ENCODE assay signal across 11 cellular contexts in genomic region chr11:8389034-8389996, GRCh38.
DNase-seq lines count a peak whose midpoint lies in the region; ATAC-seq, FAIRE-seq and TF ChIP-seq lines count a peak whose summit lies in the region.
"Had no signal": no experiment of that assay in that cellular context is flagged by ENCODE, and none has a peak within 500 bp of the region (broad histone marks: within the 10 kb centered on the region; RNA-seq: fewer than 3 reads in every experiment).

No MANE protein-coding gene starts in this region.

- in situ Hi-C loops in G401 (cut with HindIII; ENCODE audit: low sequenced_read_pairs): no loop called here

- H3K4me3 ChIP-seq in adrenal gland: peak overlapping the region in 1 of 4 donors; percentile 11
- peak overlapping the region in 3 of 10 donors; percentile 1 to 10 (median 3) for H3K4me3 ChIP-seq in heart right ventricle
- H3K4me3 ChIP-seq in prostate gland: no peak overlapping the region

- TF ChIP-seq POLR2A in adrenal gland (IDR thresholded peaks at IDR 0.05) (no peak), prostate gland (IDR thresholded peaks at IDR 0.05) (no peak), H54 (IDR thresholded peaks at IDR 0.05; ENCODE audit: low read depth, low read length) (no peak)

- WGBS in adrenal gland, 4 donors: 48 to 61% (median 55%) methylated on average over 9 to 11 of the region's 11 CpGs
- WGBS in heart right ventricle, 2 donors: 46 to 55% methylated on average over 11 of the region's 11 CpGs
- 22% methylated on average over 11 of the region's 11 CpGs for WGBS in prostate gland

- H3K27ac ChIP-seq in adrenal gland (peak overlapping the region in 2 of 5 donors; percentile 8 to 38), heart right ventricle (peak overlapping the region in 3 of 10 donors; percentile 16 to 33 (median 24)), prostate gland (peak overlapping the region; percentile 22 to 51)
- H3K27ac ChIP-seq: C4-2B had no signal

- peak in 6 of 8 donors; percentile 35 to 71 (median 46) for ATAC-seq in heart right ventricle
- no peak for ATAC-seq in HG03196 (IDR thresholded peaks at IDR 0.05; ENCODE audit: unreplicated experiment)
- no peak for ATAC-seq in HG03025 (IDR thresholded peaks at IDR 0.05; ENCODE audit: low FRiP score, unreplicated experiment)
- no peak for ATAC-seq in GM18511 (IDR thresholded peaks at IDR 0.05; ENCODE audit: unreplicated experiment)

- intact Hi-C loops in adrenal gland (cut with DNase I): loop anchor here in 1 of 2 donors (10.0 kb wide), 1 partner anchor 175 kb away; no protein-coding TSS in a partner anchor
- intact Hi-C loops in heart right ventricle (cut with DNase I): no loop called here
- intact Hi-C loops in prostate gland (cut with DNase I): loop anchor here (5.0 kb wide), 1 partner anchor 178 kb away; no protein-coding TSS in a partner anchor

- H3K4me1 ChIP-seq in adrenal gland (replicated peaks in 1 of 2): peaks cover 0 to 9% of the 10 kb centered on the region in 2 donors
- peaks cover 0 to 22% (median 8%) of the 10 kb centered on the region in 9 donors for H3K4me1 ChIP-seq in heart right ventricle
- no peaks in the 10 kb centered on the region for H3K4me1 ChIP-seq in prostate gland (replicated peaks)

- FAIRE-seq in H54 (lab: Jason Lieb, UNC): no peak

- H3K36me3 ChIP-seq in adrenal gland (replicated peaks in 1 of 2) (no peaks in the 10 kb centered on the region), heart right ventricle (no peaks in the 10 kb centered on the region), prostate gland (no peaks in the 10 kb centered on the region)

- TF ChIP-seq CTCF in adrenal gland (IDR thresholded peaks at IDR 0.05) (no peak), heart right ventricle (IDR thresholded peaks at IDR 0.05) (no peak), prostate gland (IDR thresholded peaks at IDR 0.05) (no peak)

- peak; percentile 2 for DNase-seq in G401 (ENCODE audit: low spot score)
- peak in 6 of 7 donors; percentile 39 to 68 (median 49) for DNase-seq in adrenal gland
- DNase-seq in heart right ventricle: peak in 1 of 2 donors; percentile 22
- DNase-seq in prostate gland (ENCODE audit: low spot score): no peak
- DNase-seq in H54 (ENCODE audit: insufficient read length, low spot score): no peak
- DNase-seq: activated CD4-positive, CD25-positive, alpha-beta regulatory T cell; NCI-H187 treated with DMSO at 0.1 percent for 48 hours had no signal

- H3K9me3 ChIP-seq in adrenal gland (replicated peaks in 1 of 3) (no peaks in the 10 kb centered on the region), heart right ventricle (no peaks in the 10 kb centered on the region), prostate gland (no peaks in the 10 kb centered on the region)

- H3K27me3 ChIP-seq in adrenal gland (no peaks in the 10 kb centered on the region), heart right ventricle (no peaks in the 10 kb centered on the region), prostate gland (replicated peaks; ENCODE audit: insufficient read depth) (no peaks in the 10 kb centered on the region)

Comparison
In these comparisons a context has a peak if more than half of its experiments do, and no peak if none do; other contexts are left out.
1. DNase-seq: peak in G401 (single experiment) and adrenal gland (6 of 7); none in prostate gland (single experiment) and H54 (single experiment).
2. ATAC-seq: peak in heart right ventricle (6 of 8); none in HG03196 (single experiment), HG03025 (single experiment) and GM18511 (single experiment).